Comparison of ENCODE assay signal across 1 cellular context in genomic region chr12:1760566-1761382, GRCh38.
TF ChIP-seq lines count a peak whose summit lies in the region.

No MANE protein-coding gene starts in this region.

TF ChIP-seq in HepG2, 621 proteins besides CTCF, POLR2A, EP300 and RAD21 (continued from another document and continues in another):
- TF ChIP-seq ZBED4 (CRISPR knock-in tag; IDR thresholded peaks at IDR 0.05; ENCODE audit: borderline replicate concordance) (no peak), KDM5B (CRISPR knock-in tag; IDR thresholded peaks at IDR 0.05; ENCODE audit: borderline replicate concordance) (no peak), PCBP2 (optimal IDR thresholded peaks at IDR 0.05; ENCODE audit: low read depth, low read length, poor library complexity, severe bottlenecking) (no peak), PAX8 (CRISPR knock-in tag; IDR thresholded peaks at IDR 0.05; ENCODE audit: borderline replicate concordance) (no peak), NR3C1 (CRISPR knock-in tag; IDR thresholded peaks at IDR 0.05) (no peak), ARNT (IDR thresholded peaks at IDR 0.05) (no peak), ZBTB10 (CRISPR knock-in tag; IDR thresholded peaks at IDR 0.05; ENCODE audit: borderline replicate concordance) (no peak), ZNF749 (CRISPR knock-in tag; IDR thresholded peaks at IDR 0.05; ENCODE audit: borderline replicate concordance) (no peak), IKZF1 (IDR thresholded peaks at IDR 0.05) (no peak), TBL1XR1 (IDR thresholded peaks at IDR 0.05; ENCODE audit: borderline replicate concordance, low read length, partially characterized antibody) (no peak), ZNF431 (CRISPR knock-in tag; IDR thresholded peaks at IDR 0.05; ENCODE audit: borderline replicate concordance, low read depth) (no peak), ZNF549 (CRISPR knock-in tag; IDR thresholded peaks at IDR 0.05) (no peak), SUZ12 (IDR thresholded peaks at IDR 0.05; ENCODE audit: low read depth, low read length) (no peak), SRSF4 (IDR thresholded peaks at IDR 0.05; ENCODE audit: low read depth, low read length, poor library complexity, severe bottlenecking) (no peak), EHMT2 (IDR thresholded peaks at IDR 0.05; ENCODE audit: borderline replicate concordance, low read depth, low read length) (peak; percentile 73; the same call in 1 of the 2 replicates), CBFB (CRISPR knock-in tag; IDR thresholded peaks at IDR 0.05) (0 out of 2 replicates have a peak, but pooled peaks have one; percentile 35), HNRNPL (IDR thresholded peaks at IDR 0.05; ENCODE audit: low read depth, low read length) (no peak), TMF1 (CRISPR knock-in tag; IDR thresholded peaks at IDR 0.05; ENCODE audit: low read depth) (no peak), KLF12 (CRISPR knock-in tag; IDR thresholded peaks at IDR 0.05; ENCODE audit: borderline replicate concordance) (no peak), GLMP (CRISPR knock-in tag; IDR thresholded peaks at IDR 0.05; ENCODE audit: borderline replicate concordance) (no peak), ZSCAN9 (CRISPR knock-in tag; IDR thresholded peaks at IDR 0.05; ENCODE audit: borderline replicate concordance) (no peak), ZNF629 (CRISPR knock-in tag; conservative IDR thresholded peaks at IDR 0.05) (no peak), ZUFSP (CRISPR knock-in tag; IDR thresholded peaks at IDR 0.05; ENCODE audit: borderline replicate concordance) (no peak), ARHGAP35 (CRISPR knock-in tag; IDR thresholded peaks at IDR 0.05; ENCODE audit: borderline replicate concordance) (no peak)
- TF ChIP-seq, protein P1, sequence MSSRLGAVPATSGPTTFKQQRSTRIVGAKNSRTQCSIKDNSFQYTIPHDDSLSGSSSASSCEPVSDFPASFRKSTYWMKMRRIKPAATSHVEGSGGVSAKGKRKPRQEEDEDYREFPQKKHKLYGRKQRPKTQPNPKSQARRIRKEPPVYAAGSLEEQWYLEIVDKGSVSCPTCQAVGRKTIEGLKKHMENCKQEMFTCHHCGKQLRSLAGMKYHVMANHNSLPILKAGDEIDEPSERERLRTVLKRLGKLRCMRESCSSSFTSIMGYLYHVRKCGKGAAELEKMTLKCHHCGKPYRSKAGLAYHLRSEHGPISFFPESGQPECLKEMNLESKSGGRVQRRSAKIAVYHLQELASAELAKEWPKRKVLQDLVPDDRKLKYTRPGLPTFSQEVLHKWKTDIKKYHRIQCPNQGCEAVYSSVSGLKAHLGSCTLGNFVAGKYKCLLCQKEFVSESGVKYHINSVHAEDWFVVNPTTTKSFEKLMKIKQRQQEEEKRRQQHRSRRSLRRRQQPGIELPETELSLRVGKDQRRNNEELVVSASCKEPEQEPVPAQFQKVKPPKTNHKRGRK (CRISPR knock-in tag; IDR thresholded peaks at IDR 0.05), result no peak
- TF ChIP-seq, protein P2, sequence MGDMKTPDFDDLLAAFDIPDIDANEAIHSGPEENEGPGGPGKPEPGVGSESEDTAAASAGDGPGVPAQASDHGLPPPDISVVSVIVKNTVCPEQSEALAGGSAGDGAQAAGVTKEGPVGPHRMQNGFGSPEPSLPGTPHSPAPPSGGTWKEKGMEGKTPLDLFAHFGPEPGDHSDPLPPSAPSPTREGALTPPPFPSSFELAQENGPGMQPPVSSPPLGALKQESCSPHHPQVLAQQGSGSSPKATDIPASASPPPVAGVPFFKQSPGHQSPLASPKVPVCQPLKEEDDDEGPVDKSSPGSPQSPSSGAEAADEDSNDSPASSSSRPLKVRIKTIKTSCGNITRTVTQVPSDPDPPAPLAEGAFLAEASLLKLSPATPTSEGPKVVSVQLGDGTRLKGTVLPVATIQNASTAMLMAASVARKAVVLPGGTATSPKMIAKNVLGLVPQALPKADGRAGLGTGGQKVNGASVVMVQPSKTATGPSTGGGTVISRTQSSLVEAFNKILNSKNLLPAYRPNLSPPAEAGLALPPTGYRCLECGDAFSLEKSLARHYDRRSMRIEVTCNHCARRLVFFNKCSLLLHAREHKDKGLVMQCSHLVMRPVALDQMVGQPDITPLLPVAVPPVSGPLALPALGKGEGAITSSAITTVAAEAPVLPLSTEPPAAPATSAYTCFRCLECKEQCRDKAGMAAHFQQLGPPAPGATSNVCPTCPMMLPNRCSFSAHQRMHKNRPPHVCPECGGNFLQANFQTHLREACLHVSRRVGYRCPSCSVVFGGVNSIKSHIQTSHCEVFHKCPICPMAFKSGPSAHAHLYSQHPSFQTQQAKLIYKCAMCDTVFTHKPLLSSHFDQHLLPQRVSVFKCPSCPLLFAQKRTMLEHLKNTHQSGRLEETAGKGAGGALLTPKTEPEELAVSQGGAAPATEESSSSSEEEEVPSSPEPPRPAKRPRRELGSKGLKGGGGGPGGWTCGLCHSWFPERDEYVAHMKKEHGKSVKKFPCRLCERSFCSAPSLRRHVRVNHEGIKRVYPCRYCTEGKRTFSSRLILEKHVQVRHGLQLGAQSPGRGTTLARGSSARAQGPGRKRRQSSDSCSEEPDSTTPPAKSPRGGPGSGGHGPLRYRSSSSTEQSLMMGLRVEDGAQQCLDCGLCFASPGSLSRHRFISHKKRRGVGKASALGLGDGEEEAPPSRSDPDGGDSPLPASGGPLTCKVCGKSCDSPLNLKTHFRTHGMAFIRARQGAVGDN (CRISPR knock-in tag; IDR thresholded peaks at IDR 0.05), result no peak
- TF ChIP-seq, protein P3, sequence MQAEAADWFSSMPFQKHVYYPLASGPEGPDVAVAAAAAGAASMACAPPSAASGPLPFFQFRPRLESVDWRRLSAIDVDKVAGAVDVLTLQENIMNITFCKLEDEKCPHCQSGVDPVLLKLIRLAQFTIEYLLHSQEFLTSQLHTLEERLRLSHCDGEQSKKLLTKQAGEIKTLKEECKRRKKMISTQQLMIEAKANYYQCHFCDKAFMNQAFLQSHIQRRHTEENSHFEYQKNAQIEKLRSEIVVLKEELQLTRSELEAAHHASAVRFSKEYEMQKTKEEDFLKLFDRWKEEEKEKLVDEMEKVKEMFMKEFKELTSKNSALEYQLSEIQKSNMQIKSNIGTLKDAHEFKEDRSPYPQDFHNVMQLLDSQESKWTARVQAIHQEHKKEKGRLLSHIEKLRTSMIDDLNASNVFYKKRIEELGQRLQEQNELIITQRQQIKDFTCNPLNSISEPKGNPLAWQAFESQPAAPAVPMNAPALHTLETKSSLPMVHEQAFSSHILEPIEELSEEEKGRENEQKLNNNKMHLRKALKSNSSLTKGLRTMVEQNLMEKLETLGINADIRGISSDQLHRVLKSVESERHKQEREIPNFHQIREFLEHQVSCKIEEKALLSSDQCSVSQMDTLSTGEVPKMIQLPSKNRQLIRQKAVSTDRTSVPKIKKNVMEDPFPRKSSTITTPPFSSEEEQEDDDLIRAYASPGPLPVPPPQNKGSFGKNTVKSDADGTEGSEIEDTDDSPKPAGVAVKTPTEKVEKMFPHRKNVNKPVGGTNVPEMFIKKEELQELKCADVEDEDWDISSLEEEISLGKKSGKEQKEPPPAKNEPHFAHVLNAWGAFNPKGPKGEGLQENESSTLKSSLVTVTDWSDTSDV (CRISPR knock-in tag; IDR thresholded peaks at IDR 0.05), result no peak
- TF ChIP-seq, protein P4, sequence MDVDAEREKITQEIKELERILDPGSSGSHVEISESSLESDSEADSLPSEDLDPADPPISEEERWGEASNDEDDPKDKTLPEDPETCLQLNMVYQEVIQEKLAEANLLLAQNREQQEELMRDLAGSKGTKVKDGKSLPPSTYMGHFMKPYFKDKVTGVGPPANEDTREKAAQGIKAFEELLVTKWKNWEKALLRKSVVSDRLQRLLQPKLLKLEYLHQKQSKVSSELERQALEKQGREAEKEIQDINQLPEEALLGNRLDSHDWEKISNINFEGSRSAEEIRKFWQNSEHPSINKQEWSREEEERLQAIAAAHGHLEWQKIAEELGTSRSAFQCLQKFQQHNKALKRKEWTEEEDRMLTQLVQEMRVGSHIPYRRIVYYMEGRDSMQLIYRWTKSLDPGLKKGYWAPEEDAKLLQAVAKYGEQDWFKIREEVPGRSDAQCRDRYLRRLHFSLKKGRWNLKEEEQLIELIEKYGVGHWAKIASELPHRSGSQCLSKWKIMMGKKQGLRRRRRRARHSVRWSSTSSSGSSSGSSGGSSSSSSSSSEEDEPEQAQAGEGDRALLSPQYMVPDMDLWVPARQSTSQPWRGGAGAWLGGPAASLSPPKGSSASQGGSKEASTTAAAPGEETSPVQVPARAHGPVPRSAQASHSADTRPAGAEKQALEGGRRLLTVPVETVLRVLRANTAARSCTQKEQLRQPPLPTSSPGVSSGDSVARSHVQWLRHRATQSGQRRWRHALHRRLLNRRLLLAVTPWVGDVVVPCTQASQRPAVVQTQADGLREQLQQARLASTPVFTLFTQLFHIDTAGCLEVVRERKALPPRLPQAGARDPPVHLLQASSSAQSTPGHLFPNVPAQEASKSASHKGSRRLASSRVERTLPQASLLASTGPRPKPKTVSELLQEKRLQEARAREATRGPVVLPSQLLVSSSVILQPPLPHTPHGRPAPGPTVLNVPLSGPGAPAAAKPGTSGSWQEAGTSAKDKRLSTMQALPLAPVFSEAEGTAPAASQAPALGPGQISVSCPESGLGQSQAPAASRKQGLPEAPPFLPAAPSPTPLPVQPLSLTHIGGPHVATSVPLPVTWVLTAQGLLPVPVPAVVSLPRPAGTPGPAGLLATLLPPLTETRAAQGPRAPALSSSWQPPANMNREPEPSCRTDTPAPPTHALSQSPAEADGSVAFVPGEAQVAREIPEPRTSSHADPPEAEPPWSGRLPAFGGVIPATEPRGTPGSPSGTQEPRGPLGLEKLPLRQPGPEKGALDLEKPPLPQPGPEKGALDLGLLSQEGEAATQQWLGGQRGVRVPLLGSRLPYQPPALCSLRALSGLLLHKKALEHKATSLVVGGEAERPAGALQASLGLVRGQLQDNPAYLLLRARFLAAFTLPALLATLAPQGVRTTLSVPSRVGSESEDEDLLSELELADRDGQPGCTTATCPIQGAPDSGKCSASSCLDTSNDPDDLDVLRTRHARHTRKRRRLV (CRISPR knock-in tag; IDR thresholded peaks at IDR 0.05), result no peak
